ENCODE assay signal across 16 cellular contexts in genomic region chr16:80631581-80631980, GRCh38.
"Had no signal": no experiment of that assay in that cellular context is flagged by ENCODE, and none has a peak within 500 bp of the region (broad histone marks: within the 10 kb centered on the region; RNA-seq: fewer than 3 reads in every experiment).

No MANE protein-coding gene starts in this region.

- ATAC-seq: left cardiac atrium; lower lobe of right lung; natural killer cell; stimulated activated effector memory CD8-positive, alpha-beta T cell treated with anti-CD3 and anti-CD28 coated beads, Interleukin-12 subunit alpha, Interleukin-12 subunit beta, amount 100 ng/mL, for 72 hours; stimulated activated naive CD8-positive, alpha-beta T cell treated with anti-CD3 and anti-CD28 coated beads, Interleukin-15, Interleukin-2, amounts not matched to agents 100 U/mL and 50 U/mL, for 24 hours had no signal

- H3K4me1 ChIP-seq: left ventricle myocardium inferior, lower lobe of right lung, suprapubic skin, thyroid gland had no signal

- DNase-seq: effector CD4-positive, alpha-beta T cell; endodermal cell; erythroblast; glutamatergic neuron; left cardiac atrium; left ventricle myocardium inferior; lower lobe of right lung; natural killer cell; posterior cingulate gyrus; stimulated activated CD4-positive, alpha-beta T cell treated with anti-CD3 and anti-CD28 coated beads, Interleukin-4, amount 100 ng/mL, for 1 hour; stimulated activated CD8-positive, alpha-beta memory T cell treated with anti-CD3 and anti-CD28 coated beads, Interleukin-4, amount 100 ng/mL, for 48 hours; stimulated activated naive CD8-positive, alpha-beta T cell treated with anti-CD3 and anti-CD28 coated beads, Interleukin-15, Interleukin-2, amounts not matched to agents 100 U/mL and 50 U/mL, for 24 hours; thyroid gland had no signal

- H3K4me3 ChIP-seq: coronary artery, left ventricle myocardium inferior, lower lobe of right lung, suprapubic skin, thyroid gland had no signal

- H3K27me3 ChIP-seq: suprapubic skin, thyroid gland had no signal

- H3K27ac ChIP-seq: coronary artery, left ventricle myocardium inferior, lower lobe of right lung, suprapubic skin, thyroid gland had no signal

- H3K36me3 ChIP-seq: lower lobe of right lung, suprapubic skin, thyroid gland had no signal

- H3K9me3 ChIP-seq: suprapubic skin, thyroid gland had no signal
